Comparison of ENCODE assay signal across 8 cellular contexts in the genomic region with DNA sequence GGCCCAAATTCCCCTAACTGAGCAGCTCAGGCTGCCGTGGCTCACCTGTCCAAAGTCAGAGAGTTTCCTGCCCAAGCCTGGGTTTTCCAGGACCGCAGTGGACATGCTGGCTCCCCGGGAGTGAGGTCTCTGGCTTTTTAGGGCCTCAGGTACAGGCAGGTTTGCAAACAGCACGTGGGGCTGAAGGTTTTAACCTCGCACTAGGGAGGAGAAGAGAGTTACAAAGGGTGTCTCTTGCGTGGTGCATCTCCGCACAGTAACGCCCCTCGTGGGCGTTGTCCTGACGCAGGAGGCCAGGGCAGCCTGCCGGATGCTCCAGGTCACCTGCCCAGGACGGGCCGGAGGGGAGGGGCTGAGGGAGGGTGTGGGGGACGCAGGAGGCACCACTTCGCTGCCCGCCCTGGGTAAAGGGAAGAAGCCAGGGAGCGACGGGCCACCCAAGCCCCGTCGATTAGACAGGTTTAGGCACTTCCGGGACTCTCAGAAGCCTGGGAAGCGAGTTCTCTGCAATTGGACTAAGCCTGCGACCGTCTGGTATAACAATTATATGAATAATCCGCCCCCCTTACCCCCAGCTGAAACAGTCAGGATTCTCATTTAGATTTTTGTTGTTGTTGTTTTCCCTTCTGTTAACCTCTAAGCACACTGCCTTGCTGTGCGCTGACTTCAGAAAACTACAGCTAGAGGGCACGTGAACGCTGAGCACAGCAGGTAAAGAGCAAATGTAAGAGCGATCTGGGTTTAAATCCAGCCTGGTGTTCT. TPM values are rescaled to one million over a fixed set of nuclear protein-coding genes. Genes with fewer than 3 reads are reported as not detected.
DNase-seq lines count a peak whose midpoint lies in the region; ATAC-seq, FAIRE-seq and TF ChIP-seq lines count a peak whose summit lies in the region.
"Had no signal": no experiment of that assay in that cellular context is flagged by ENCODE, and none has a peak within 500 bp of the region (broad histone marks: within the 10 kb centered on the region; RNA-seq: fewer than 3 reads in every experiment).

PAH (minus strand) TSS at position 219 of the 762 bp plus-strand sequence; CDS start at position 105, 114 bp downstream.

- H3K4me3 Mint-ChIP-seq in activated CD4-positive, alpha-beta memory T cell treated with anti-CD3 and anti-CD28 coated beads for 36 hours: peak within 1 kb of the TSS; percentile 38

- CTCF ChIA-PET in activated CD4-positive, alpha-beta memory T cell treated with anti-CD3 and anti-CD28 coated beads for 36 hours (lab: Charles Lee): interaction anchor here (0.9 kb wide), 1 partner anchor 632 kb away, joined by 3 read pairs; no protein-coding TSS in a partner anchor

- ATAC-seq in GM18867 (IDR thresholded peaks at IDR 0.05; ENCODE audit: unreplicated experiment) (peak; percentile 76), HG03039 (IDR thresholded peaks at IDR 0.05; ENCODE audit: unreplicated experiment) (peak; percentile 54)

- no peaks in the 10 kb centered on the region for H3K36me3 ChIP-seq in iPS-20b (ENCODE audit: insufficient read depth, low read depth, low read length)
- H3K36me3 ChIP-seq in testis (ENCODE audit: low read depth, missing control alignments): no peaks in the 10 kb centered on the region

- DNase-seq in activated CD4-positive, alpha-beta memory T cell treated with anti-CD3 and anti-CD28 coated beads for 36 hours: peak; percentile 28
- DNase-seq in testis (peak; percentile 50), NCI-H187 treated with DMSO at 0.1 percent for 48 hours (lab: John Stamatoyannopoulos, UW) (no peak), D721Med (ENCODE audit: insufficient read length, low spot score) (no peak)

- H3K4me1 Mint-ChIP-seq in activated CD4-positive, alpha-beta memory T cell treated with anti-CD3 and anti-CD28 coated beads for 36 hours (ENCODE audit: low read depth): peaks cover 3% of the 10 kb centered on the region

- POLR2A ChIA-PET in activated CD4-positive, alpha-beta memory T cell treated with anti-CD3 and anti-CD28 coated beads for 36 hours (lab: Charles Lee): no interaction called here

- no peak for TF ChIP-seq POLR2A in testis (IDR thresholded peaks at IDR 0.05)

- WGBS in testis, 2 donors: 1 to 7% methylated on average over 18 to 30 of the region's 30 CpGs

- TF ChIP-seq CTCF in testis (IDR thresholded peaks at IDR 0.05) (no peak), D721Med (IDR thresholded peaks at IDR 0.05; ENCODE audit: insufficient read depth, missing control alignments) (no peak)

- H3K4me1 ChIP-seq in iPS-20b (ENCODE audit: insufficient read depth, low read length): peaks cover 17% of the 10 kb centered on the region
- no peaks in the 10 kb centered on the region for H3K4me1 ChIP-seq in testis

- peaks cover 2% of the 10 kb centered on the region for H3K27me3 Mint-ChIP-seq in activated CD4-positive, alpha-beta memory T cell treated with anti-CD3 and anti-CD28 coated beads for 36 hours

- H3K9me3 ChIP-seq in iPS-20b (ENCODE audit: insufficient read depth, low read depth, low read length) (no peaks in the 10 kb centered on the region), testis (no peaks in the 10 kb centered on the region)

- intact Hi-C loops in activated CD4-positive, alpha-beta memory T cell treated with anti-CD3 and anti-CD28 coated beads for 36 hours (cut with micrococcal nuclease): no loop called here
- intact Hi-C loops in testis (cut with DNase I; ENCODE audit: low total_unique reads): no loop called here

- no peaks in the 10 kb centered on the region for H3K36me3 Mint-ChIP-seq in activated CD4-positive, alpha-beta memory T cell treated with anti-CD3 and anti-CD28 coated beads for 36 hours

- H3K27ac Mint-ChIP-seq in activated CD4-positive, alpha-beta memory T cell treated with anti-CD3 and anti-CD28 coated beads for 36 hours: no peak within 1 kb of the TSS

- peaks cover 8% of the 10 kb centered on the region; the same call in 1 of the 2 replicates for H3K27me3 ChIP-seq in iPS-20b (ENCODE audit: insufficient read depth, low read length)
- H3K27me3 ChIP-seq in testis: no peaks in the 10 kb centered on the region

- FAIRE-seq in D721Med (lab: Jason Lieb, UNC): no peak

- no peaks in the 10 kb centered on the region for H3K9me3 Mint-ChIP-seq in activated CD4-positive, alpha-beta memory T cell treated with anti-CD3 and anti-CD28 coated beads for 36 hours

- peak within 1 kb of the TSS; percentile 73; the same call in 1 of the 2 replicates for H3K9ac ChIP-seq in iPS-20b (ENCODE audit: low read depth, low read length)

- H3K27ac ChIP-seq in iPS-20b (ENCODE audit: low read length): no peak within 1 kb of the TSS
- no peak within 1 kb of the TSS for H3K27ac ChIP-seq in testis

- H3K4me3 ChIP-seq in iPS-20b (ENCODE audit: low read length) (peak within 1 kb of the TSS; percentile 62), testis (peak within 1 kb of the TSS; percentile 49 to 58)

RNA-seq across cellular contexts. Expression of gene PAH, which starts in this region (rescaled TPM):
- not detected for total RNA-seq in activated CD4-positive, alpha-beta memory T cell treated with anti-CD3 and anti-CD28 coated beads for 36 hours
- total RNA-seq in testis: 10 to 100 TPM in 1 of 2 donors, 1 to 10 TPM in 1; 9.3 to 18.4 TPM
- polyA plus RNA-seq in testis (ENCODE audit: insufficient read depth, low read depth, low replicate concordance): 23.2 TPM
- total RNA-seq: RPMI7951 had no signal

Comparison
In these comparisons a context has a peak if more than half of its experiments do, and no peak if none do; other contexts are left out.
1. RNA of gene PAH (total RNA-seq): 9.3 to 18.4 TPM in testis; not detected in activated CD4-positive, alpha-beta memory T cell treated with anti-CD3 and anti-CD28 coated beads for 36 hours; every median in the first group is over 10 times any median in the second.
2. Peak in DNase-seq in activated CD4-positive, alpha-beta memory T cell treated with anti-CD3 and anti-CD28 coated beads for 36 hours; RNA of the gene not detected or under 1 TPM.